ENCODE assay signal across 9 cellular contexts in the genomic region with DNA sequence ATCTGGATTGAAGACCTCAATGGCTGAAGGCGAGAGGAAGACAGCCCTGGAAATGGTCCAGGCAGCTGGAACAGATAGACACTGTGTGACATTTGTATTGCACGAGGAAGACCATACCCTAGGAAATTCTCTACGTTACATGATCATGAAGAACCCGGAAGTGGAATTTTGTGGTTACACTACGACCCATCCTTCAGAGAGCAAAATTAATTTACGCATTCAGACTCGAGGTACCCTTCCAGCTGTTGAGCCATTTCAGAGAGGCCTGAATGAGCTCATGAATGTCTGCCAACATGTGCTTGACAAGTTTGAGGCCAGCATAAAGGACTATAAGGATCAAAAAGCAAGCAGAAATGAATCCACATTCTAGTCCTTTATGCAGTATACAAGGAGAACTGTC. TPM values are rescaled to one million over a fixed set of nuclear protein-coding genes. Genes with fewer than 3 reads are reported as not detected.
DNase-seq lines count a peak whose midpoint lies in the region; ATAC-seq and TF ChIP-seq lines count a peak whose summit lies in the region.
"Had no signal": no experiment of that assay in that cellular context is flagged by ENCODE, and none has a peak within 500 bp of the region (broad histone marks: within the 10 kb centered on the region; RNA-seq: fewer than 3 reads in every experiment).

No MANE protein-coding gene starts in this region.

- H3K27me3 ChIP-seq in AG04450 (ENCODE audit: control insufficient read depth, insufficient read depth, low read length) (no peaks in the 10 kb centered on the region), HCT116 (ENCODE audit: insufficient read depth, low read length) (no peaks in the 10 kb centered on the region)

- TSS peak; percentile 67 for BruUV-seq in HCT116 (replicated peaks; lab: Mats Ljungman, UMichigan)

- peak overlapping the region; percentile 91 for H3K4me2 ChIP-seq in HCT116 (ENCODE audit: low read length)

- TF ChIP-seq CTCF in AG04450 (IDR thresholded peaks at IDR 0.05; ENCODE audit: low read depth, low read length) (no peak), HCT116 (IDR thresholded peaks at IDR 0.05 in 2 of 3, conservative IDR thresholded peaks at IDR 0.05 in 1 of 3; ENCODE audit: borderline replicate concordance in 1 of 3, insufficient read depth in 1 of 3, low read depth in 2 of 3, low read length in 2 of 3) (no peak)

- RAD21 ChIA-PET in HCT116 (lab: Charles Lee; ENCODE audit: low non-redundant PET in 1 of 2, low total read pairs in 2 of 2, uncharacterized antibody in 2 of 2, unreplicated experiment in 2 of 2), result no interaction called here

- peaks cover 40% of the 10 kb centered on the region for H3K36me3 Mint-ChIP-seq in activated T-helper 1 cell treated with anti-CD3 and anti-CD28 coated beads, Interleukin-12 subunit alpha, Interleukin-12 subunit beta, Interleukin-2, Interleukin-4 antibody, amounts not matched to agents 30 ng/mL and 10 ng/mL and 1 ng/mL, durations not matched to agents 14 hours and 24 hours and 36 hours (ENCODE audit: low read depth)

- ATAC-seq in HCT116 (no peak), HG03097 (IDR thresholded peaks at IDR 0.05; ENCODE audit: low FRiP score, unreplicated experiment) (no peak)

- H3K27ac ChIP-seq in AG04450 (ENCODE audit: low read depth, low read length), result no peak overlapping the region
- no peak overlapping the region for H3K27ac ChIP-seq in HCT116 (ENCODE audit: low read depth, low read length)

- H3K79me2 ChIP-seq in HCT116 (ENCODE audit: insufficient read depth, low read length), result peaks cover 83% of the 10 kb centered on the region

- H3K9me3 Mint-ChIP-seq in activated T-helper 1 cell treated with anti-CD3 and anti-CD28 coated beads, Interleukin-12 subunit alpha, Interleukin-12 subunit beta, Interleukin-2, Interleukin-4 antibody, amounts not matched to agents 30 ng/mL and 10 ng/mL and 1 ng/mL, durations not matched to agents 14 hours and 24 hours and 36 hours, result no peaks in the 10 kb centered on the region

- no peaks in the 10 kb centered on the region; the same call in 1 of the 2 replicates for H3K9me3 ChIP-seq in AG04450 (ENCODE audit: control insufficient read depth, insufficient read depth, low read length)
- no peaks in the 10 kb centered on the region for H3K9me3 ChIP-seq in HCT116 (ENCODE audit: control insufficient read depth in 1 of 2, insufficient read depth in 1 of 2, low read depth in 1 of 2, low read length in 2 of 2)
- no peaks in the 10 kb centered on the region for H3K9me3 ChIP-seq in iPS-18c (ENCODE audit: control insufficient read depth, insufficient read depth, low read length)

- peak overlapping the region; percentile 93 for H3K4me3 Mint-ChIP-seq in activated T-helper 1 cell treated with anti-CD3 and anti-CD28 coated beads, Interleukin-12 subunit alpha, Interleukin-12 subunit beta, Interleukin-2, Interleukin-4 antibody, amounts not matched to agents 30 ng/mL and 10 ng/mL and 1 ng/mL, durations not matched to agents 14 hours and 24 hours and 36 hours

- no peak for TF ChIP-seq RAD21 in HCT116 (IDR thresholded peaks at IDR 0.05; ENCODE audit: low read depth)

- H3K36me3 ChIP-seq in HCT116 (ENCODE audit: control insufficient read depth in 1 of 2, insufficient read depth in 2 of 2, low read length in 2 of 2), result peaks cover 6 to 17% of the 10 kb centered on the region in 2 experiments; a peak in 3 of 4 replicates

- peak overlapping the region; percentile 97 for H3K9ac ChIP-seq in HCT116 (ENCODE audit: low read length)

- no peaks in the 10 kb centered on the region for H3K9me2 ChIP-seq in HCT116 (ENCODE audit: insufficient read depth)

- H3K4me3 ChIP-seq in AG04450 (ENCODE audit: low read depth, low read length) (peak overlapping the region; percentile 88), HCT116 (replicated peaks in 1 of 2; ENCODE audit: low read depth in 1 of 2, low read length in 2 of 2) (peak overlapping the region; percentile 95 to 96), iPS-18c (ENCODE audit: insufficient read depth, low read depth, low read length) (peak overlapping the region; percentile 99; the same call in 1 of the 2 replicates)

- H3K27ac Mint-ChIP-seq in activated T-helper 1 cell treated with anti-CD3 and anti-CD28 coated beads, Interleukin-12 subunit alpha, Interleukin-12 subunit beta, Interleukin-2, Interleukin-4 antibody, amounts not matched to agents 30 ng/mL and 10 ng/mL and 1 ng/mL, durations not matched to agents 14 hours and 24 hours and 36 hours, result no peak overlapping the region

- no peak overlapping the region for H2AFZ ChIP-seq in HCT116 (ENCODE audit: low read depth, low read length, poor library complexity, severe bottlenecking)

- intact Hi-C loops in HCT116 (cut with micrococcal nuclease), result loop anchor here (5.0 to 10.0 kb wide), 2 partner anchors 171 to 228 kb away; partner anchors contain the start of gene MTIF3
- intact Hi-C loops in activated T-helper 1 cell treated with anti-CD3 and anti-CD28 coated beads, Interleukin-12 subunit alpha, Interleukin-12 subunit beta, Interleukin-2, Interleukin-4 antibody, amounts not matched to agents 30 ng/mL and 10 ng/mL and 1 ng/mL, durations not matched to agents 14 hours and 24 hours and 36 hours (cut with micrococcal nuclease), result loop anchor here (5.0 kb wide), 7 partner anchors 79 to 1401 kb away; partner anchors contain the start of genes CDK8, POMP, RASL11A and RNF6

- DNase-seq in AG04450 (ENCODE audit: low read depth, low spot score) (no peak), HCT116 (ENCODE audit: low read depth, low spot score) (no peak), COR-L47 (lab: John Stamatoyannopoulos, UW) (no peak), GOT3 (lab: John Stamatoyannopoulos, UW) (no peak), cortex of kidney (lab: John Stamatoyannopoulos, UW) (no peak)
- no peak for DNase-seq in activated T-helper 1 cell treated with anti-CD3 and anti-CD28 coated beads, Interleukin-12 subunit alpha, Interleukin-12 subunit beta, Interleukin-2, Interleukin-4 antibody, amounts not matched to agents 30 ng/mL and 10 ng/mL and 1 ng/mL, durations not matched to agents 14 hours and 24 hours and 36 hours (ENCODE audit: low spot score)
- DNase-seq: midbrain had no signal

- CTCF ChIA-PET in AG04450 (lab: Charles Lee), result interaction anchor here (0.7 to 2.0 kb wide), 3 partner anchors 11 to 261 kb away, joined by 3 to 10 read pairs (median 4); no protein-coding TSS in a partner anchor
- CTCF ChIA-PET in HCT116 (lab: Charles Lee), result no interaction called here

- peaks cover 11% of the 10 kb centered on the region; the same call in 1 of the 2 replicates for H4K20me1 ChIP-seq in HCT116 (ENCODE audit: insufficient read depth)

- POLR2A ChIA-PET in AG04450 (lab: Yijun Ruan, JAX), result no interaction called here
- POLR2A ChIA-PET in HCT116 (lab: Charles Lee), result no interaction called here

- H3K4me1 Mint-ChIP-seq in activated T-helper 1 cell treated with anti-CD3 and anti-CD28 coated beads, Interleukin-12 subunit alpha, Interleukin-12 subunit beta, Interleukin-2, Interleukin-4 antibody, amounts not matched to agents 30 ng/mL and 10 ng/mL and 1 ng/mL, durations not matched to agents 14 hours and 24 hours and 36 hours (ENCODE audit: low read depth), result peaks cover 68% of the 10 kb centered on the region

- no peaks in the 10 kb centered on the region for H3K27me3 Mint-ChIP-seq in activated T-helper 1 cell treated with anti-CD3 and anti-CD28 coated beads, Interleukin-12 subunit alpha, Interleukin-12 subunit beta, Interleukin-2, Interleukin-4 antibody, amounts not matched to agents 30 ng/mL and 10 ng/mL and 1 ng/mL, durations not matched to agents 14 hours and 24 hours and 36 hours (ENCODE audit: insufficient read depth)

- TF ChIP-seq POLR2A in HCT116 (IDR thresholded peaks at IDR 0.05; ENCODE audit: borderline replicate concordance, extremely low read depth, insufficient read depth, insufficient read length), result no peak

- H3K4me1 ChIP-seq in HCT116 (ENCODE audit: control insufficient read depth in 1 of 2, insufficient read depth in 2 of 2, low read length in 2 of 2), result peaks cover 12 to 23% of the 10 kb centered on the region in 2 experiments

TF ChIP-seq in HCT116, 20 proteins besides CTCF, POLR2A, EP300 and RAD21 (continues in another document):
- TF ChIP-seq ZFX (IDR thresholded peaks at IDR 0.05) (no peak), EZH2 (IDR thresholded peaks at IDR 0.05) (no peak), SIN3A (IDR thresholded peaks at IDR 0.05; ENCODE audit: low read depth) (no peak)
- TF ChIP-seq, protein P1, sequence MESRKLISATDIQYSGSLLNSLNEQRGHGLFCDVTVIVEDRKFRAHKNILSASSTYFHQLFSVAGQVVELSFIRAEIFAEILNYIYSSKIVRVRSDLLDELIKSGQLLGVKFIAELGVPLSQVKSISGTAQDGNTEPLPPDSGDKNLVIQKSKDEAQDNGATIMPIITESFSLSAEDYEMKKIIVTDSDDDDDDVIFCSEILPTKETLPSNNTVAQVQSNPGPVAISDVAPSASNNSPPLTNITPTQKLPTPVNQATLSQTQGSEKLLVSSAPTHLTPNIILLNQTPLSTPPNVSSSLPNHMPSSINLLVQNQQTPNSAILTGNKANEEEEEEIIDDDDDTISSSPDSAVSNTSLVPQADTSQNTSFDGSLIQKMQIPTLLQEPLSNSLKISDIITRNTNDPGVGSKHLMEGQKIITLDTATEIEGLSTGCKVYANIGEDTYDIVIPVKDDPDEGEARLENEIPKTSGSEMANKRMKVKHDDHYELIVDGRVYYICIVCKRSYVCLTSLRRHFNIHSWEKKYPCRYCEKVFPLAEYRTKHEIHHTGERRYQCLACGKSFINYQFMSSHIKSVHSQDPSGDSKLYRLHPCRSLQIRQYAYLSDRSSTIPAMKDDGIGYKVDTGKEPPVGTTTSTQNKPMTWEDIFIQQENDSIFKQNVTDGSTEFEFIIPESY (IDR thresholded peaks at IDR 0.05; ENCODE audit: extremely low read depth, insufficient replicate concordance, low read length), result no peak

RNA-seq across cellular contexts. Expression of gene POLR1D, which starts 1.2 kb away (rescaled TPM):
- polyA plus RNA-seq in AG04450 (2011; rRNA removed), result 155 and 174 TPM in 2 replicates
- 39.6 and 53.4 TPM in 2 replicates for polyA minus RNA-seq in AG04450 (2011; rRNA and poly(A)+ RNA removed)
- total RNA-seq in HCT116 (2021; ENCODE audit: unreplicated experiment), result 184 TPM
- 131 and 182 TPM in 2 replicates for polyA plus RNA-seq in HCT116 (2012)
- total RNA-seq in activated T-helper 1 cell treated with anti-CD3 and anti-CD28 coated beads, Interleukin-12 subunit alpha, Interleukin-12 subunit beta, Interleukin-2, Interleukin-4 antibody, amounts not matched to agents 30 ng/mL and 10 ng/mL and 1 ng/mL, durations not matched to agents 14 hours and 24 hours and 36 hours, result 127 and 133 TPM in 2 replicates

RNA-seq across cellular contexts. Expression of gene LNX2, which starts 2.6 kb away (rescaled TPM):
- polyA plus RNA-seq in AG04450 (2011; rRNA removed), result 6.2 and 6.9 TPM in 2 replicates
- 10.0 and 10.3 TPM in 2 replicates for polyA minus RNA-seq in AG04450 (2011; rRNA and poly(A)+ RNA removed)
- 12.1 TPM for total RNA-seq in HCT116 (2021; ENCODE audit: unreplicated experiment)
- 6.9 and 8.4 TPM in 2 replicates for polyA plus RNA-seq in HCT116 (2012)
- total RNA-seq in activated T-helper 1 cell treated with anti-CD3 and anti-CD28 coated beads, Interleukin-12 subunit alpha, Interleukin-12 subunit beta, Interleukin-2, Interleukin-4 antibody, amounts not matched to agents 30 ng/mL and 10 ng/mL and 1 ng/mL, durations not matched to agents 14 hours and 24 hours and 36 hours, result 4.1 and 4.5 TPM in 2 replicates
